ENCODE assay signal across 8 cellular contexts in the genomic region with DNA sequence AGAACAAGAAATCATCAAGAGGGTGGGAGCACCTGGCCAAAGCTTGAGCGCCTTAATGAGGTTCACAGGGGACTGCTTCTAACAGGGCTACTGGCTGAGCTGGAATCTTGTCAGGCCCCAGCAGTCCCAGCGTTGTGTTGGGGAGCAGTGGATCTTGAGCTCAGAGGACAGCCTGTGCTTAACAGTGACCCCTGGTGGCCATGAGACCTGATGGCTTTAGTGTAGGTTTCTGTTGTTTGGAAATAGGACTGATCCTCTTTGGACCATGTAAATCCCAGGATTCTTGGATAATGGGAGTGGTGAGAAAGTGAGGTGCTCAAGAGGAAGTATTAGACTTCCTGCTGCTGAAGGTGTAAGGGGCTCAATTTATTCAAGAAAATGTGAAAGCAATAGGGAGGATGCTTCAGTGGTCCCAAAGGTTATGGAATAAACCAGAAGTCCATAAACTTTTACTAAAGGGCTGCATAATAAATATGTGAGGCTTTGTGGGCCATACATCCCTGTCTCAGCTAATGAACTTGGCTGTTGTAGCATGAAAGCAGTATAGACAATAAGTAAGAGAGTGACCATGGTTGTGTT.
DNase-seq lines count a peak whose midpoint lies in the region; ATAC-seq, FAIRE-seq and TF ChIP-seq lines count a peak whose summit lies in the region.

No MANE protein-coding gene starts in this region.

- TF ChIP-seq RAD21 in GM12878 (IDR thresholded peaks at IDR 0.05; ENCODE audit: insufficient read depth, low read depth, low read length) = peak; percentile 26; the same call in 1 of the 2 replicates
- TF ChIP-seq RAD21 in liver (IDR thresholded peaks at IDR 0.05) = peak; percentile 71 to 74

- no peaks in the 10 kb centered on the region for H3K79me2 ChIP-seq in GM12878 (ENCODE audit: control insufficient read depth, insufficient read depth, low read length)

- TF ChIP-seq CTCF in GM12878 (IDR thresholded peaks at IDR 0.05 in 2 of 3, conservative IDR thresholded peaks at IDR 0.05 in 1 of 3; ENCODE audit: control insufficient read depth in 2 of 3, extremely low read depth in 1 of 3, insufficient read depth in 1 of 3, low read depth in 3 of 3, low read length in 3 of 3) = peak; percentile 46 to 67 (median 65)
- peak; percentile 60 for TF ChIP-seq CTCF in liver (IDR thresholded peaks at IDR 0.05; ENCODE audit: low read depth, low read length, missing input control)
- TF ChIP-seq CTCF in tibial nerve (IDR thresholded peaks at IDR 0.05) = peak; percentile 13 to 50 (median 25)

- H3K9me3 ChIP-seq in GM12878 (replicated peaks; ENCODE audit: control insufficient read depth, insufficient read depth, low read length) (no peaks in the 10 kb centered on the region), liver (ENCODE audit: control insufficient read depth in 4 of 4, low read length in 3 of 4) (no peaks in the 10 kb centered on the region), tibial nerve (peaks cover 0 to 7% (median 0%) of the 10 kb centered on the region in 4 donors)

- H3K27me3 ChIP-seq in GM12878 (replicated peaks in 1 of 2; ENCODE audit: control insufficient read depth in 2 of 2, insufficient read depth in 2 of 2, low read length in 1 of 2) (no peaks in the 10 kb centered on the region; a peak in 2 of 4 replicates), liver (ENCODE audit: control insufficient read depth in 4 of 4, insufficient read depth in 4 of 4, low read length in 3 of 4) (no peaks in the 10 kb centered on the region), tibial nerve (no peaks in the 10 kb centered on the region)

- no TSS peak for BruUV-seq in GM12878 (replicated peaks; lab: Mats Ljungman, UMichigan)

- ATAC-seq in GM12878 (peak; percentile 59), HG02870 (IDR thresholded peaks at IDR 0.05; ENCODE audit: unreplicated experiment) (no peak), HG03196 (IDR thresholded peaks at IDR 0.05; ENCODE audit: unreplicated experiment) (no peak)

- POLR2A ChIA-PET in GM12878 (lab: Charles Lee) = no interaction called here

- SMC1A ChIA-PET in GM12878 (lab: Charles Lee; ENCODE audit: uncharacterized antibody, unreplicated experiment) = interaction anchor here (1.0 to 4.1 kb wide), 6 partner anchors 10 to 532 kb away, joined by 4 to 15 read pairs (median 4); a partner anchor contains a TSS

- TF ChIP-seq EP300 in GM12878 (IDR thresholded peaks at IDR 0.05; ENCODE audit: borderline replicate concordance in 1 of 2, control insufficient read depth in 1 of 2, low read depth in 2 of 2, low read length in 2 of 2) (no peak), tibial nerve (IDR thresholded peaks at IDR 0.05) (no peak)

- H3K27ac ChIP-seq in GM12878 (ENCODE audit: control insufficient read depth, insufficient read depth) (no peak overlapping the region), liver (ENCODE audit: low read depth in 1 of 2, low read length in 2 of 2) (no peak overlapping the region), tibial nerve (no peak overlapping the region)

- H3K4me3 ChIP-seq in GM12878 (no peak overlapping the region), liver (ENCODE audit: low read depth in 1 of 3, low read length in 3 of 3) (no peak overlapping the region), tibial nerve (no peak overlapping the region)

- H3K9ac ChIP-seq in GM12878 (ENCODE audit: control insufficient read depth, insufficient read depth, low read length) (no peak overlapping the region), liver (ENCODE audit: low read depth in 1 of 2, low read length in 2 of 2) (no peak overlapping the region)

- CTCF ChIA-PET in GM12878 (lab: Yijun Ruan, JAX) = interaction anchor here (0.5 to 2.8 kb wide), 10 partner anchors 10 to 378 kb away, joined by 3 to 39 read pairs (median 4); no protein-coding TSS in a partner anchor

- H3K4me1 ChIP-seq in GM12878 (ENCODE audit: control insufficient read depth, insufficient read depth, low read length) (no peaks in the 10 kb centered on the region), liver (ENCODE audit: control insufficient read depth in 4 of 4, insufficient read depth in 4 of 4, low read length in 3 of 4) (no peaks in the 10 kb centered on the region), tibial nerve (no peaks in the 10 kb centered on the region)

- no peak overlapping the region for H2AFZ ChIP-seq in GM12878 (ENCODE audit: control insufficient read depth, low read depth, low read length)

- H4K20me1 ChIP-seq in GM12878 (ENCODE audit: control insufficient read depth, insufficient read depth) = no peaks in the 10 kb centered on the region

- H3K4me2 ChIP-seq in GM12878 (ENCODE audit: control insufficient read depth, insufficient read depth) = no peak overlapping the region

- FAIRE-seq in GM12892 (lab: Jason Lieb, UNC) = no peak
- FAIRE-seq in GM12878 (lab: Jason Lieb, UNC) = peak; percentile 72

- in situ Hi-C loops in ACHN (cut with HindIII; ENCODE audit: low pct_ligation_motif_present, low pct_unique_long_range_greater_than_20kb, low sequenced_read_pairs) = no loop called here
- in situ Hi-C loops in SK-MEL-5 (cut with HindIII; ENCODE audit: low pct_unique_long_range_greater_than_20kb, low sequenced_read_pairs) = no loop called here
- in situ Hi-C loops in GM12878 (cut with MboI) = no loop called here

- intact Hi-C loops in GM12878 (cut with micrococcal nuclease; ENCODE audit: unreplicated experiment) = loop anchor here (2.0 kb wide), 1 partner anchor 340 kb away; no protein-coding TSS in a partner anchor

- RAD21 ChIA-PET in GM12878 (lab: Charles Lee; ENCODE audit: unreplicated experiment) = interaction anchor here (1.4 to 3.0 kb wide), 3 partner anchors 18 to 339 kb away, joined by 4 to 17 read pairs (median 4); no protein-coding TSS in a partner anchor

- 3% methylated on average over 2 of the region's 2 CpGs for WGBS in GM12878 (ENCODE audit: insufficient coverage, insufficient replicate concordance, low lambda C conversion rate, missing lambda C conversion rate)
- 28% methylated on average over 2 of the region's 2 CpGs for WGBS in liver
- WGBS in tibial nerve, 2 donors = 35 to 40% methylated on average over 2 of the region's 2 CpGs

- no peak for TF ChIP-seq POLR2A in GM12892 (IDR thresholded peaks at IDR 0.05; ENCODE audit: low read depth, low read length)
- no peak for TF ChIP-seq POLR2A in GM12878 (IDR thresholded peaks at IDR 0.05; ENCODE audit: low read depth, low read length)
- no peak for TF ChIP-seq POLR2A in tibial nerve (IDR thresholded peaks at IDR 0.05)

- H3K36me3 ChIP-seq in GM12878 (ENCODE audit: control insufficient read depth in 2 of 2, insufficient read depth in 2 of 2, low read length in 1 of 2) (no peaks in the 10 kb centered on the region), liver (ENCODE audit: control insufficient read depth in 4 of 4, insufficient read depth in 3 of 4, low read depth in 1 of 4, low read length in 3 of 4) (no peaks in the 10 kb centered on the region), tibial nerve (no peaks in the 10 kb centered on the region)

- DNase-seq in ACHN (peak; percentile 12), GM12892 (ENCODE audit: insufficient read length) (peak; percentile 47), SK-MEL-5 (ENCODE audit: low read depth, low spot score) (peak; percentile 83), GM12878 (ENCODE audit: low read depth, low spot score) (no peak), tibial nerve (ENCODE audit: low spot score in 2 of 2) (peak in 1 of 2 donors; percentile 28)

TF ChIP-seq in GM12878, 131 proteins besides CTCF, POLR2A, EP300 and RAD21:
- TF ChIP-seq NFYA (IDR thresholded peaks at IDR 0.05; ENCODE audit: borderline replicate concordance, low read depth, low read length) (no peak), ETV6 (conservative IDR thresholded peaks at IDR 0.05 in 1 of 2, IDR thresholded peaks at IDR 0.05 in 1 of 2; ENCODE audit: borderline replicate concordance in 1 of 2, low read depth in 1 of 2) (0 out of 4 replicates have a peak, but pooled peaks of 1 of the 2 experiments have one; percentile 48), SMC3 (IDR thresholded peaks at IDR 0.05; ENCODE audit: borderline replicate concordance, low read length) (peak; percentile 12; the same call in 1 of the 2 replicates), CHD4 (IDR thresholded peaks at IDR 0.05) (no peak)

TF ChIP-seq in liver, 16 proteins besides CTCF, POLR2A, EP300 and RAD21:
- TF ChIP-seq, protein P1, sequence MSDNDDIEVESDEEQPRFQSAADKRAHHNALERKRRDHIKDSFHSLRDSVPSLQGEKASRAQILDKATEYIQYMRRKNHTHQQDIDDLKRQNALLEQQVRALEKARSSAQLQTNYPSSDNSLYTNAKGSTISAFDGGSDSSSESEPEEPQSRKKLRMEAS (IDR thresholded peaks at IDR 0.05) = no peak
- TF ChIP-seq EGR1 (IDR thresholded peaks at IDR 0.05; ENCODE audit: low read depth in 2 of 2) (no peak), RXRA (IDR thresholded peaks at IDR 0.05) (no peak), NR2F2 (IDR thresholded peaks at IDR 0.05) (no peak)
- TF ChIP-seq, protein P2, sequence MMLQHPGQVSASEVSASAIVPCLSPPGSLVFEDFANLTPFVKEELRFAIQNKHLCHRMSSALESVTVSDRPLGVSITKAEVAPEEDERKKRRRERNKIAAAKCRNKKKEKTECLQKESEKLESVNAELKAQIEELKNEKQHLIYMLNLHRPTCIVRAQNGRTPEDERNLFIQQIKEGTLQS (IDR thresholded peaks at IDR 0.05) = no peak
- TF ChIP-seq, protein P3, sequence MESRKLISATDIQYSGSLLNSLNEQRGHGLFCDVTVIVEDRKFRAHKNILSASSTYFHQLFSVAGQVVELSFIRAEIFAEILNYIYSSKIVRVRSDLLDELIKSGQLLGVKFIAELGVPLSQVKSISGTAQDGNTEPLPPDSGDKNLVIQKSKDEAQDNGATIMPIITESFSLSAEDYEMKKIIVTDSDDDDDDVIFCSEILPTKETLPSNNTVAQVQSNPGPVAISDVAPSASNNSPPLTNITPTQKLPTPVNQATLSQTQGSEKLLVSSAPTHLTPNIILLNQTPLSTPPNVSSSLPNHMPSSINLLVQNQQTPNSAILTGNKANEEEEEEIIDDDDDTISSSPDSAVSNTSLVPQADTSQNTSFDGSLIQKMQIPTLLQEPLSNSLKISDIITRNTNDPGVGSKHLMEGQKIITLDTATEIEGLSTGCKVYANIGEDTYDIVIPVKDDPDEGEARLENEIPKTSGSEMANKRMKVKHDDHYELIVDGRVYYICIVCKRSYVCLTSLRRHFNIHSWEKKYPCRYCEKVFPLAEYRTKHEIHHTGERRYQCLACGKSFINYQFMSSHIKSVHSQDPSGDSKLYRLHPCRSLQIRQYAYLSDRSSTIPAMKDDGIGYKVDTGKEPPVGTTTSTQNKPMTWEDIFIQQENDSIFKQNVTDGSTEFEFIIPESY (IDR thresholded peaks at IDR 0.05) = no peak
